Comparison of ENCODE assay signal across 17 cellular contexts in the genomic region with DNA sequence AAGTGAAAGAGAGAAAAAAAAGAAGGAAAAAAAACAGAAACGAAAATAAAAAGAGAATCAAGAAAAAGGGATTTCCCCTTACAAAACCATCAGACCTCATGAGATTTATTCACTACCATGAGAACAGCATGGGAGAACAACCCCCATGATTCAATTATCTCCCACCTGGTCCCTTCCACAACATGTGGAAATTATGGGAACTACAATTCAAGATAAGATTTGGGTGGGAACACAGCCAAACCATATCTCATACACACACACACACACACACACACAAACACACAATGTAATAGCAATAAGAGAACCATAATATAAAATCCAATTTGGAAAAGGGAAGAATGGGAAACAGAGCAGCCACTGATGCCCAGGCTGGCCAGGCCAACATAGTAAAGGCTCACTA.
DNase-seq lines count a peak whose midpoint lies in the region; ATAC-seq and TF ChIP-seq lines count a peak whose summit lies in the region.
"Had no signal": no experiment of that assay in that cellular context is flagged by ENCODE, and none has a peak within 500 bp of the region (broad histone marks: within the 10 kb centered on the region; RNA-seq: fewer than 3 reads in every experiment).

No MANE protein-coding gene starts in this region.

- H3K9me3 ChIP-seq in gastroesophageal sphincter (no peaks in the 10 kb centered on the region), trophoblast cell (ENCODE audit: insufficient read depth, low read depth, low read length) (no peaks in the 10 kb centered on the region)
- H3K9me3 ChIP-seq: A549, BLaER1, HAP-1 had no signal

- H4K91ac ChIP-seq in trophoblast cell (ENCODE audit: low read depth, low read length) = peak overlapping the region; percentile 10

- H2AFZ ChIP-seq in trophoblast cell (ENCODE audit: insufficient read depth, low read length, poor library complexity) = no peak overlapping the region
- H2AFZ ChIP-seq: GM23248 had no signal

- H4K12ac ChIP-seq in trophoblast cell (ENCODE audit: low read depth, low read length) = no peak overlapping the region

- H3K9me3 Mint-ChIP-seq in Calu3 (ENCODE audit: low read depth, unreplicated experiment) = no peaks in the 10 kb centered on the region

- peaks cover 10% of the 10 kb centered on the region for H3K79me1 ChIP-seq in trophoblast cell (ENCODE audit: low read length)

- no peak overlapping the region for H3K4ac ChIP-seq in trophoblast cell (ENCODE audit: low read depth, low read length)

- no TSS peak for BruUV-seq in Calu3 (replicated peaks; lab: Mats Ljungman, UMichigan)

- H2AK5ac ChIP-seq in trophoblast cell (ENCODE audit: low read length) = no peak overlapping the region

- H3K14ac ChIP-seq in trophoblast cell (ENCODE audit: low read length) = no peak overlapping the region

- peak overlapping the region; percentile 19 for H3K27ac Mint-ChIP-seq in Calu3 (ENCODE audit: unreplicated experiment)
- H3K27ac Mint-ChIP-seq: CD4-positive, alpha-beta memory T cell had no signal

- H3K79me2 ChIP-seq in trophoblast cell (ENCODE audit: control insufficient read depth, insufficient read depth, low read length, poor library complexity) = no peaks in the 10 kb centered on the region

- intact Hi-C loops in Calu3 (cut with micrococcal nuclease; ENCODE audit: unreplicated experiment) = loop anchor here (10.0 kb wide), 1 partner anchor 118 kb away; no protein-coding TSS in a partner anchor

- peak overlapping the region; percentile 52 to 79 (median 74) for H3K27ac ChIP-seq in gastroesophageal sphincter
- H3K27ac ChIP-seq in trophoblast cell (ENCODE audit: low read depth, low read length) = no peak overlapping the region
- no peak overlapping the region for H3K27ac ChIP-seq in caudate nucleus (ENCODE audit: low read depth, low read length)
- H3K27ac ChIP-seq: 22Rv1, A549, BLaER1, GM23248 had no signal

- CTCF ChIA-PET in Calu3 (lab: Charles Lee) = no interaction called here

- no peak for TF ChIP-seq EP300 in gastroesophageal sphincter (IDR thresholded peaks at IDR 0.05)

- H3K36me3 ChIP-seq in gastroesophageal sphincter (no peaks in the 10 kb centered on the region), trophoblast cell (ENCODE audit: control insufficient read depth in 1 of 2, insufficient read depth in 2 of 2, low read length in 2 of 2) (no peaks in the 10 kb centered on the region)
- H3K36me3 ChIP-seq: BLaER1, HAP-1 had no signal

- H3K4me3 Mint-ChIP-seq in Calu3 (ENCODE audit: low read depth, unreplicated experiment) = no peak overlapping the region
- H3K4me3 Mint-ChIP-seq: CD14-positive monocyte; CD4-positive, alpha-beta memory T cell had no signal

- no peak overlapping the region for H2BK120ac ChIP-seq in trophoblast cell (ENCODE audit: insufficient read depth, low read length, poor library complexity)

- no peaks in the 10 kb centered on the region for H3K27me3 ChIP-seq in gastroesophageal sphincter
- H3K27me3 ChIP-seq in trophoblast cell (ENCODE audit: insufficient read depth, low read length) = no peaks in the 10 kb centered on the region
- H3K27me3 ChIP-seq: BLaER1 had no signal

- peaks cover 17% of the 10 kb centered on the region for H3K27me3 Mint-ChIP-seq in Calu3 (ENCODE audit: unreplicated experiment)

- no peak overlapping the region for H3K23ac ChIP-seq in trophoblast cell (ENCODE audit: low read length)

- H3K4me1 ChIP-seq in gastroesophageal sphincter = peaks cover 5 to 66% (median 8%) of the 10 kb centered on the region in 3 donors
- peaks cover 14 to 20% of the 10 kb centered on the region in 2 experiments for H3K4me1 ChIP-seq in trophoblast cell (ENCODE audit: control insufficient read depth in 1 of 2, insufficient read depth in 2 of 2, low read length in 2 of 2)
- H3K4me1 ChIP-seq: A549, BLaER1, HAP-1 had no signal

- H2BK5ac ChIP-seq in trophoblast cell (ENCODE audit: low read depth, low read length, poor library complexity) = no peak overlapping the region

- DNase-seq in Calu3 (no peak), trophoblast cell (no peak), NCI-H510A treated with DMSO at 0.1 percent for 48 hours (lab: John Stamatoyannopoulos, UW) (no peak), anterior cingulate cortex (lab: John Stamatoyannopoulos, UW) (no peak), HCEC 1CT (no peak), caudate nucleus (lab: John Stamatoyannopoulos, UW) (no peak)
- DNase-seq: CD4-positive, alpha-beta memory T cell; DMS79 treated with DMSO at 0.1 percent for 48 hours; GF-D8; GM23248 had no signal

- no peaks in the 10 kb centered on the region for H3K36me3 Mint-ChIP-seq in Calu3 (ENCODE audit: insufficient read depth, unreplicated experiment)
- H3K36me3 Mint-ChIP-seq: CD14-positive monocyte; CD4-positive, alpha-beta memory T cell had no signal

- no peak overlapping the region for H3K4me2 ChIP-seq in trophoblast cell (ENCODE audit: low read length)
- H3K4me2 ChIP-seq: A549, BLaER1 had no signal

- no peak for ATAC-seq in SK-N-SH treated with all-trans-retinoic acid at 6 μM for 48 hours
- ATAC-seq in gastroesophageal sphincter = no peak
- ATAC-seq: A549 had no signal

- H3K4me1 Mint-ChIP-seq in Calu3 (ENCODE audit: low read depth, unreplicated experiment) = peaks cover 8% of the 10 kb centered on the region
- H3K4me1 Mint-ChIP-seq: CD4-positive, alpha-beta memory T cell had no signal

- no peak overlapping the region for H4K8ac ChIP-seq in trophoblast cell (ENCODE audit: low read depth, low read length)

- H3K18ac ChIP-seq in trophoblast cell (ENCODE audit: low read length) = no peak overlapping the region

- no peak for TF ChIP-seq POLR2A in gastroesophageal sphincter (IDR thresholded peaks at IDR 0.05)

- no peak overlapping the region for H3K4me3 ChIP-seq in gastroesophageal sphincter
- no peak overlapping the region for H3K4me3 ChIP-seq in trophoblast cell (ENCODE audit: low read depth, low read length)
- H3K4me3 ChIP-seq: A549, BLaER1, GM23248, HAP-1 had no signal

- TF ChIP-seq CTCF in Calu3 (IDR thresholded peaks at IDR 0.05; ENCODE audit: unreplicated experiment) = no peak
- no peak for TF ChIP-seq CTCF in gastroesophageal sphincter (IDR thresholded peaks at IDR 0.05)

- H3K9ac ChIP-seq in trophoblast cell (ENCODE audit: low read length) = no peak overlapping the region
- H3K9ac ChIP-seq: BLaER1, GM23248 had no signal

- H2BK12ac ChIP-seq in trophoblast cell (ENCODE audit: low read length) = no peak overlapping the region

- 50% methylated on average over 1 of the region's 1 CpG; no CpG with 5 or more reads in 1 of the 2 donors for WGBS in gastroesophageal sphincter (ENCODE audit: low coverage in 1 of 2), 2 donors
- WGBS in trophoblast cell (ENCODE audit: extremely low coverage, insufficient coverage, insufficient read length) = no CpG with 5 or more reads among the region's 1 CpG

TF ChIP-seq in SK-N-SH treated with all-trans-retinoic acid at 6 μM for 48 hours, 23 proteins besides CTCF, POLR2A, EP300 and RAD21:
- no peak for TF ChIP-seq ZNF70 (CRISPR knock-in tag; IDR thresholded peaks at IDR 0.05)
- TF ChIP-seq CSDC2 (CRISPR knock-in tag; IDR thresholded peaks at IDR 0.05) = no peak
- TF ChIP-seq TCF4 (CRISPR knock-in tag; IDR thresholded peaks at IDR 0.05; ENCODE audit: borderline replicate concordance) = peak; percentile 55; the same call in 1 of the 2 replicates
- TF ChIP-seq, protein P1, sequence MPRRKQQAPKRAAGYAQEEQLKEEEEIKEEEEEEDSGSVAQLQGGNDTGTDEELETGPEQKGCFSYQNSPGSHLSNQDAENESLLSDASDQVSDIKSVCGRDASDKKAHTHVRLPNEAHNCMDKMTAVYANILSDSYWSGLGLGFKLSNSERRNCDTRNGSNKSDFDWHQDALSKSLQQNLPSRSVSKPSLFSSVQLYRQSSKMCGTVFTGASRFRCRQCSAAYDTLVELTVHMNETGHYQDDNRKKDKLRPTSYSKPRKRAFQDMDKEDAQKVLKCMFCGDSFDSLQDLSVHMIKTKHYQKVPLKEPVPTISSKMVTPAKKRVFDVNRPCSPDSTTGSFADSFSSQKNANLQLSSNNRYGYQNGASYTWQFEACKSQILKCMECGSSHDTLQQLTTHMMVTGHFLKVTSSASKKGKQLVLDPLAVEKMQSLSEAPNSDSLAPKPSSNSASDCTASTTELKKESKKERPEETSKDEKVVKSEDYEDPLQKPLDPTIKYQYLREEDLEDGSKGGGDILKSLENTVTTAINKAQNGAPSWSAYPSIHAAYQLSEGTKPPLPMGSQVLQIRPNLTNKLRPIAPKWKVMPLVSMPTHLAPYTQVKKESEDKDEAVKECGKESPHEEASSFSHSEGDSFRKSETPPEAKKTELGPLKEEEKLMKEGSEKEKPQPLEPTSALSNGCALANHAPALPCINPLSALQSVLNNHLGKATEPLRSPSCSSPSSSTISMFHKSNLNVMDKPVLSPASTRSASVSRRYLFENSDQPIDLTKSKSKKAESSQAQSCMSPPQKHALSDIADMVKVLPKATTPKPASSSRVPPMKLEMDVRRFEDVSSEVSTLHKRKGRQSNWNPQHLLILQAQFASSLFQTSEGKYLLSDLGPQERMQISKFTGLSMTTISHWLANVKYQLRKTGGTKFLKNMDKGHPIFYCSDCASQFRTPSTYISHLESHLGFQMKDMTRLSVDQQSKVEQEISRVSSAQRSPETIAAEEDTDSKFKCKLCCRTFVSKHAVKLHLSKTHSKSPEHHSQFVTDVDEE (CRISPR knock-in tag; IDR thresholded peaks at IDR 0.05) = no peak
- TF ChIP-seq, protein P2, sequence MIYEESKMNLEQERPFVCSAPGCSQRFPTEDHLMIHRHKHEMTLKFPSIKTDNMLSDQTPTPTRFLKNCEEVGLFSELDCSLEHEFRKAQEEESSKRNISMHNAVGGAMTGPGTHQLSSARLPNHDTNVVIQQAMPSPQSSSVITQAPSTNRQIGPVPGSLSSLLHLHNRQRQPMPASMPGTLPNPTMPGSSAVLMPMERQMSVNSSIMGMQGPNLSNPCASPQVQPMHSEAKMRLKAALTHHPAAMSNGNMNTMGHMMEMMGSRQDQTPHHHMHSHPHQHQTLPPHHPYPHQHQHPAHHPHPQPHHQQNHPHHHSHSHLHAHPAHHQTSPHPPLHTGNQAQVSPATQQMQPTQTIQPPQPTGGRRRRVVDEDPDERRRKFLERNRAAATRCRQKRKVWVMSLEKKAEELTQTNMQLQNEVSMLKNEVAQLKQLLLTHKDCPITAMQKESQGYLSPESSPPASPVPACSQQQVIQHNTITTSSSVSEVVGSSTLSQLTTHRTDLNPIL (CRISPR knock-in tag; IDR thresholded peaks at IDR 0.05; ENCODE audit: low read depth) = no peak
- no peak for TF ChIP-seq ZFP3 (CRISPR knock-in tag; IDR thresholded peaks at IDR 0.05)

Comparison
In these comparisons a context has a peak if more than half of its experiments do, and no peak if none do; other contexts are left out.
1. H3K27ac ChIP-seq: peak in gastroesophageal sphincter (4 of 4); none in trophoblast cell (single experiment) and caudate nucleus (single experiment).